Comparison of ENCODE assay signal across 2 cellular contexts in the genomic region with DNA sequence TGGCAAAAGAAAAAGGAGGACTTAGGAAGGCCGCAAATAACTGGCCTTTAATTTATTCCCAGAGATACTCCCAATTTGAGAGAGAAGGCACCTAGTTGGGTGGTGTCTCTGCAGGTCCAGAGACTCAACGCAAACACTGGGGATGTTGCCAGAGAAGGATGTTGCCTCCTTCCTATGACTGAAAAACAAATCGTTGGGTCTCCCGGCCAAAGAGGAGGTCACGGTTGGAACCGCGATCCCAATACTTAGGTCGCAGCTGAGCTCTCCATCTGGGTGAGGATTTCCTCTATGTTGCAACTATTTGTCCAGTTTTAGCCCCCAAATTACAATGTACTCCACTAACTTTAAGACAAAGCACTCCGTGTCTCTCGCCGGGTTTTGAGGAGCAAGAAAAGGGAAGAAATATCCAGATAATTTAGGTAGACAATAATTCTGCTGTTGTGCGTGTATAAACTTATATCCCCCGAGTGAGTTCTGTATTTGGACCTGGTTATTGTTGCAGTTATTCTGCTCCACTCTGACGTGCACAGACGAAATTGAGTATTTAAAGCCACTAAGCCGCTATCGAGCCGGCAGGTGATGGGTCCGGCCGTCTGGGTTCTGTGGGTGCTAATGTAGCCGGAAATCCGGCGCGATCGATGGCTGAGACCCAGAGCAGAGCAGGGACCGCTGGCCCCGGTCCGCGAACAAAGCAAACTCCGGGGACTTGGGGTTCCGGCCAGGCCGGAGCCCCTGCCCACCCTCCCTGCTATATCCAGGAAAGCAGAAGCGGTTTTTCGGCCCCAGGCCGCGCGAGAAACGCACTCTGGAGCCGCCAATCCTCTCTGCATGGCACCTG.
TF ChIP-seq lines count a peak whose summit lies in the region.

No MANE protein-coding gene starts in this region.

TF ChIP-seq in SK-N-SH, 30 proteins besides CTCF, POLR2A, EP300 and RAD21:
- TF ChIP-seq EZH2phosphoT487 (IDR thresholded peaks at IDR 0.05; ENCODE audit: borderline replicate concordance, low read depth), result peak; percentile 87; the same call in 1 of the 2 replicates
- no peak for TF ChIP-seq RFX5 (IDR thresholded peaks at IDR 0.05; ENCODE audit: low read length)
- TF ChIP-seq MXI1 (IDR thresholded peaks at IDR 0.05; ENCODE audit: low read depth, low read length), result no peak

TF ChIP-seq in SK-N-SH treated with all-trans-retinoic acid at 6 μM for 48 hours, 23 proteins besides CTCF, POLR2A, EP300 and RAD21:
- no peak for TF ChIP-seq TOX (CRISPR knock-in tag; IDR thresholded peaks at IDR 0.05; ENCODE audit: borderline replicate concordance)
- no peak for TF ChIP-seq ZC3H10 (CRISPR knock-in tag; IDR thresholded peaks at IDR 0.05)
- TF ChIP-seq OSR1 (CRISPR knock-in tag; IDR thresholded peaks at IDR 0.05), result no peak
- TF ChIP-seq ARNTL (CRISPR knock-in tag; IDR thresholded peaks at IDR 0.05; ENCODE audit: borderline replicate concordance, low read depth), result no peak
- no peak for TF ChIP-seq ISL1 (CRISPR knock-in tag; IDR thresholded peaks at IDR 0.05)
- TF ChIP-seq ZNF70 (CRISPR knock-in tag; IDR thresholded peaks at IDR 0.05), result no peak
- TF ChIP-seq, protein P1, sequence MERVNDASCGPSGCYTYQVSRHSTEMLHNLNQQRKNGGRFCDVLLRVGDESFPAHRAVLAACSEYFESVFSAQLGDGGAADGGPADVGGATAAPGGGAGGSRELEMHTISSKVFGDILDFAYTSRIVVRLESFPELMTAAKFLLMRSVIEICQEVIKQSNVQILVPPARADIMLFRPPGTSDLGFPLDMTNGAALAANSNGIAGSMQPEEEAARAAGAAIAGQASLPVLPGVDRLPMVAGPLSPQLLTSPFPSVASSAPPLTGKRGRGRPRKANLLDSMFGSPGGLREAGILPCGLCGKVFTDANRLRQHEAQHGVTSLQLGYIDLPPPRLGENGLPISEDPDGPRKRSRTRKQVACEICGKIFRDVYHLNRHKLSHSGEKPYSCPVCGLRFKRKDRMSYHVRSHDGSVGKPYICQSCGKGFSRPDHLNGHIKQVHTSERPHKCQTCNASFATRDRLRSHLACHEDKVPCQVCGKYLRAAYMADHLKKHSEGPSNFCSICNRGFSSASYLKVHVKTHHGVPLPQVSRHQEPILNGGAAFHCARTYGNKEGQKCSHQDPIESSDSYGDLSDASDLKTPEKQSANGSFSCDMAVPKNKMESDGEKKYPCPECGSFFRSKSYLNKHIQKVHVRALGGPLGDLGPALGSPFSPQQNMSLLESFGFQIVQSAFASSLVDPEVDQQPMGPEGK (CRISPR knock-in tag; IDR thresholded peaks at IDR 0.05; ENCODE audit: borderline replicate concordance), result no peak
- TF ChIP-seq, protein P2, sequence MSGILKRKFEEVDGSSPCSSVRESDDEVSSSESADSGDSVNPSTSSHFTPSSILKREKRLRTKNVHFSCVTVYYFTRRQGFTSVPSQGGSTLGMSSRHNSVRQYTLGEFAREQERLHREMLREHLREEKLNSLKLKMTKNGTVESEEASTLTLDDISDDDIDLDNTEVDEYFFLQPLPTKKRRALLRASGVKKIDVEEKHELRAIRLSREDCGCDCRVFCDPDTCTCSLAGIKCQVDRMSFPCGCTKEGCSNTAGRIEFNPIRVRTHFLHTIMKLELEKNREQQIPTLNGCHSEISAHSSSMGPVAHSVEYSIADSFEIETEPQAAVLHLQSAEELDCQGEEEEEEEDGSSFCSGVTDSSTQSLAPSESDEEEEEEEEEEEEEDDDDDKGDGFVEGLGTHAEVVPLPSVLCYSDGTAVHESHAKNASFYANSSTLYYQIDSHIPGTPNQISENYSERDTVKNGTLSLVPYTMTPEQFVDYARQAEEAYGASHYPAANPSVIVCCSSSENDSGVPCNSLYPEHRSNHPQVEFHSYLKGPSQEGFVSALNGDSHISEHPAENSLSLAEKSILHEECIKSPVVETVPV (CRISPR knock-in tag; IDR thresholded peaks at IDR 0.05), result no peak
